In genomic region chr11:48116843-48117242, GRCh38 we compare ENCODE assay signal across 8 cellular contexts.
A peak's percentile ranks its signal among the peaks of the same experiment; 100 is the strongest.
DNase-seq lines count a peak whose midpoint lies in the region; ATAC-seq and TF ChIP-seq lines count a peak whose summit lies in the region.

No MANE protein-coding gene starts in this region.

- H3K27ac ChIP-seq in dorsolateral prefrontal cortex: peak overlapping the region in 6 of 59 donors; percentile 7 to 69 (median 20)

- H3K4me3 ChIP-seq in dorsolateral prefrontal cortex: no peak overlapping the region

- H3K36me3 Mint-ChIP-seq in stimulated activated effector memory CD8-positive, alpha-beta T cell treated with anti-CD3 and anti-CD28 coated beads, Interleukin-12 subunit alpha, Interleukin-12 subunit beta, amount 100 ng/mL, for 72 hours: peaks cover 88% of the 10 kb centered on the region
- H3K36me3 Mint-ChIP-seq in activated T-helper 17 cell treated with anti-CD3 and anti-CD28 coated beads, Interleukin-2, amount 50 U/mL, for 72 hours (ENCODE audit: low read depth): peaks cover 58% of the 10 kb centered on the region
- peaks cover 11 to 22% of the 10 kb centered on the region in 2 donors for H3K36me3 Mint-ChIP-seq in activated T-cell treated with anti-CD3 and anti-CD28 coated beads, Interleukin-2, amount 50 U/mL, for 72 hours (ENCODE audit: insufficient read depth in 2 of 2)

- DNase-seq in SKM-1 (lab: John Stamatoyannopoulos, UW; ENCODE audit: unreplicated experiment): peak; percentile 13
- no peak for DNase-seq in SKM-1 treated with dmso at 0.1 percent for 144 hours (lab: John Stamatoyannopoulos, UW; ENCODE audit: unreplicated experiment)
- peak; percentile 64 to 67 for DNase-seq in Kasumi-1 (lab: John Stamatoyannopoulos, UW)
- DNase-seq in dorsolateral prefrontal cortex: no peak
- DNase-seq in stimulated activated effector memory CD8-positive, alpha-beta T cell treated with anti-CD3 and anti-CD28 coated beads, Interleukin-12 subunit alpha, Interleukin-12 subunit beta, amount 100 ng/mL, for 72 hours (ENCODE audit: low spot score in 2 of 2): no peak
- no peak for DNase-seq in activated T-cell treated with anti-CD3 and anti-CD28 coated beads, Interleukin-2, amount 50 U/mL, for 72 hours
- no peak for DNase-seq in A172 (ENCODE audit: low spot score)

- no peaks in the 10 kb centered on the region for H3K27me3 Mint-ChIP-seq in activated T-helper 17 cell treated with anti-CD3 and anti-CD28 coated beads, Interleukin-2, amount 50 U/mL, for 72 hours
- no peaks in the 10 kb centered on the region for H3K27me3 Mint-ChIP-seq in activated T-cell treated with anti-CD3 and anti-CD28 coated beads, Interleukin-2, amount 50 U/mL, for 72 hours (ENCODE audit: low read depth)

- peaks cover 13% of the 10 kb centered on the region for H3K9me3 Mint-ChIP-seq in stimulated activated effector memory CD8-positive, alpha-beta T cell treated with anti-CD3 and anti-CD28 coated beads, Interleukin-12 subunit alpha, Interleukin-12 subunit beta, amount 100 ng/mL, for 72 hours
- H3K9me3 Mint-ChIP-seq in activated T-helper 17 cell treated with anti-CD3 and anti-CD28 coated beads, Interleukin-2, amount 50 U/mL, for 72 hours: peaks cover 8% of the 10 kb centered on the region
- peaks cover 7 to 9% of the 10 kb centered on the region in 2 donors for H3K9me3 Mint-ChIP-seq in activated T-cell treated with anti-CD3 and anti-CD28 coated beads, Interleukin-2, amount 50 U/mL, for 72 hours

- peak in 44 of 56 donors; percentile 9 to 68 (median 38) for TF ChIP-seq CTCF in dorsolateral prefrontal cortex (IDR thresholded peaks at IDR 0.05 in 54 of 56, conservative IDR thresholded peaks at IDR 0.05 in 2 of 56; ENCODE audit: low read depth in 1 of 56, partially characterized antibody in 56 of 56)

- H3K4me1 Mint-ChIP-seq in stimulated activated effector memory CD8-positive, alpha-beta T cell treated with anti-CD3 and anti-CD28 coated beads, Interleukin-12 subunit alpha, Interleukin-12 subunit beta, amount 100 ng/mL, for 72 hours: peaks cover 6% of the 10 kb centered on the region
- H3K4me1 Mint-ChIP-seq in activated T-helper 17 cell treated with anti-CD3 and anti-CD28 coated beads, Interleukin-2, amount 50 U/mL, for 72 hours: peaks cover 5% of the 10 kb centered on the region
- peaks cover 7% of the 10 kb centered on the region for H3K4me1 Mint-ChIP-seq in activated T-cell treated with anti-CD3 and anti-CD28 coated beads, Interleukin-2, amount 50 U/mL, for 72 hours (ENCODE audit: low read depth)

- intact Hi-C loops in dorsolateral prefrontal cortex (cut with DNase I): no loop called here

- no peaks in the 10 kb centered on the region for H3K27me3 ChIP-seq in dorsolateral prefrontal cortex

- no peak overlapping the region for H3K4me3 Mint-ChIP-seq in stimulated activated effector memory CD8-positive, alpha-beta T cell treated with anti-CD3 and anti-CD28 coated beads, Interleukin-12 subunit alpha, Interleukin-12 subunit beta, amount 100 ng/mL, for 72 hours
- no peak overlapping the region for H3K4me3 Mint-ChIP-seq in activated T-helper 17 cell treated with anti-CD3 and anti-CD28 coated beads, Interleukin-2, amount 50 U/mL, for 72 hours
- no peak overlapping the region for H3K4me3 Mint-ChIP-seq in activated T-cell treated with anti-CD3 and anti-CD28 coated beads, Interleukin-2, amount 50 U/mL, for 72 hours

- peak; percentile 52 for ATAC-seq in stimulated activated effector memory CD8-positive, alpha-beta T cell treated with anti-CD3 and anti-CD28 coated beads, Interleukin-12 subunit alpha, Interleukin-12 subunit beta, amount 100 ng/mL, for 72 hours
- ATAC-seq in activated T-helper 17 cell treated with anti-CD3 and anti-CD28 coated beads, Interleukin-2, amount 50 U/mL, for 72 hours (replicated peaks): no peak
- no peak for ATAC-seq in activated T-cell treated with anti-CD3 and anti-CD28 coated beads, Interleukin-2, amount 50 U/mL, for 72 hours (replicated peaks in 1 of 2)

- H3K27ac Mint-ChIP-seq in stimulated activated effector memory CD8-positive, alpha-beta T cell treated with anti-CD3 and anti-CD28 coated beads, Interleukin-12 subunit alpha, Interleukin-12 subunit beta, amount 100 ng/mL, for 72 hours: peak overlapping the region; percentile 26
- no peak overlapping the region for H3K27ac Mint-ChIP-seq in activated T-helper 17 cell treated with anti-CD3 and anti-CD28 coated beads, Interleukin-2, amount 50 U/mL, for 72 hours
- no peak overlapping the region for H3K27ac Mint-ChIP-seq in activated T-cell treated with anti-CD3 and anti-CD28 coated beads, Interleukin-2, amount 50 U/mL, for 72 hours

Comparison
In these comparisons a context has a peak if more than half of its experiments do, and no peak if none do; other contexts are left out.
1. DNase-seq: peak in SKM-1 (single experiment) and Kasumi-1 (2 of 2); none in SKM-1 treated with dmso at 0.1 percent for 144 hours (single experiment), dorsolateral prefrontal cortex (0 of 10), stimulated activated effector memory CD8-positive, alpha-beta T cell treated with anti-CD3 and anti-CD28 coated beads, Interleukin-12 subunit alpha, Interleukin-12 subunit beta, amount 100 ng/mL, for 72 hours (0 of 2), activated T-cell treated with anti-CD3 and anti-CD28 coated beads, Interleukin-2, amount 50 U/mL, for 72 hours (0 of 2) and A172 (single experiment).